Comparison of ENCODE assay signal across 1 cellular context in genomic region chr15:69222002-69222474, GRCh38.
TF ChIP-seq lines count a peak whose summit lies in the region.

No MANE protein-coding gene starts in this region.

TF ChIP-seq in A549, 52 proteins besides CTCF, POLR2A, EP300 and RAD21 (continued from another document):
- TF ChIP-seq REST (IDR thresholded peaks at IDR 0.05): no peak
- TF ChIP-seq, protein P1, sequence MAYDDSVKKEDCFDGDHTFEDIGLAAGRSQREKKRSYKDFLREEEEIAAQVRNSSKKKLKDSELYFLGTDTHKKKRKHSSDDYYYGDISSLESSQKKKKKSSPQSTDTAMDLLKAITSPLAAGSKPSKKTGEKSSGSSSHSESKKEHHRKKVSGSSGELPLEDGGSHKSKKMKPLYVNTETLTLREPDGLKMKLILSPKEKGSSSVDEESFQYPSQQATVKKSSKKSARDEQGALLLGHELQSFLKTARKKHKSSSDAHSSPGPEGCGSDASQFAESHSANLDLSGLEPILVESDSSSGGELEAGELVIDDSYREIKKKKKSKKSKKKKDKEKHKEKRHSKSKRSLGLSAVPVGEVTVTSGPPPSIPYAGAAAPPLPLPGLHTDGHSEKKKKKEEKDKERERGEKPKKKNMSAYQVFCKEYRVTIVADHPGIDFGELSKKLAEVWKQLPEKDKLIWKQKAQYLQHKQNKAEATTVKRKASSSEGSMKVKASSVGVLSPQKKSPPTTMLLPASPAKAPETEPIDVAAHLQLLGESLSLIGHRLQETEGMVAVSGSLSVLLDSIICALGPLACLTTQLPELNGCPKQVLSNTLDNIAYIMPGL (CRISPR knock-in tag; IDR thresholded peaks at IDR 0.05; ENCODE audit: borderline replicate concordance): no peak
- TF ChIP-seq CHD4 (IDR thresholded peaks at IDR 0.05; ENCODE audit: borderline replicate concordance): no peak
- TF ChIP-seq TP53 (CRISPR knock-in tag; IDR thresholded peaks at IDR 0.05): no peak
